ENCODE assay signal across 11 cellular contexts in genomic region chr3:12710062-12710461, GRCh38. TPM values are rescaled to one million over a fixed set of nuclear protein-coding genes. Genes with fewer than 3 reads are reported as not detected.
"Had no signal": no experiment of that assay in that cellular context is flagged by ENCODE, and none has a peak within 500 bp of the region (broad histone marks: within the 10 kb centered on the region; RNA-seq: fewer than 3 reads in every experiment).

No MANE protein-coding gene starts in this region.

- FAIRE-seq: H54, HTR-8/SVneo, K562 had no signal

- H3K27ac ChIP-seq: GM23248 had no signal

- DNase-seq: GM23248, GOT3, H9, HCEC 1CT, HFFc6, IMR-90, KG1 had no signal

- H2AFZ ChIP-seq: GM23248 had no signal

- H3K4me3 ChIP-seq: GM23248, K562 had no signal

- ATAC-seq: K562 had no signal

RNA-seq across cellular contexts. Expression of gene TMEM40, which starts 49.0 kb away (rescaled TPM):
- total RNA-seq: GM23248, H9, HT-29, IMR-90, K562 had no signal
- polyA plus RNA-seq: GM23248 had no signal
